ENCODE assay signal across 17 cellular contexts in genomic region chr3:45748068-45748467, GRCh38. TPM values are rescaled to one million over a fixed set of nuclear protein-coding genes. Genes with fewer than 3 reads are reported as not detected.
DNase-seq lines count a peak whose midpoint lies in the region; ATAC-seq and TF ChIP-seq lines count a peak whose summit lies in the region.
"Had no signal": no experiment of that assay in that cellular context is flagged by ENCODE, and none has a peak within 500 bp of the region (broad histone marks: within the 10 kb centered on the region; RNA-seq: fewer than 3 reads in every experiment).

No MANE protein-coding gene starts in this region.

- ATAC-seq in Right ventricle myocardium inferior = no peak
- no peak for ATAC-seq in GM19395 (IDR thresholded peaks at IDR 0.05; ENCODE audit: unreplicated experiment)

- no peaks in the 10 kb centered on the region for H3K27me3 Mint-ChIP-seq in endodermal cell (ENCODE audit: insufficient read depth)

- no peak overlapping the region for H3K4me3 Mint-ChIP-seq in endodermal cell
- H3K4me3 Mint-ChIP-seq: CD14-positive monocyte had no signal

- no peak overlapping the region for H3K4me2 ChIP-seq in mesenchymal stem cell (ENCODE audit: low read length, poor library complexity, severe bottlenecking)

- H3K9me3 Mint-ChIP-seq in endodermal cell = no peaks in the 10 kb centered on the region

- TF ChIP-seq CTCF in cardiac muscle cell (IDR thresholded peaks at IDR 0.05; ENCODE audit: low read depth, low read length) = no peak
- no peak for TF ChIP-seq CTCF in endodermal cell (conservative IDR thresholded peaks at IDR 0.05)
- no peak for TF ChIP-seq CTCF in prostate gland (IDR thresholded peaks at IDR 0.05)

- H3K14ac ChIP-seq in mesenchymal stem cell (ENCODE audit: low read length in 2 of 2) = no peak overlapping the region

- H3K9me3 ChIP-seq in cardiac muscle cell (ENCODE audit: low read depth) = no peaks in the 10 kb centered on the region
- no peaks in the 10 kb centered on the region for H3K9me3 ChIP-seq in endodermal cell (ENCODE audit: control insufficient read depth, low read length)
- no peaks in the 10 kb centered on the region for H3K9me3 ChIP-seq in mesenchymal stem cell (ENCODE audit: control insufficient read depth, low read length)
- no peaks in the 10 kb centered on the region for H3K9me3 ChIP-seq in prostate gland
- H3K9me3 ChIP-seq: SJCRH30 had no signal

- H3K4me1 ChIP-seq in cardiac muscle cell (ENCODE audit: low read depth) = no peaks in the 10 kb centered on the region
- H3K4me1 ChIP-seq in endodermal cell (ENCODE audit: control insufficient read depth, insufficient read depth, low read length) = peaks cover 4% of the 10 kb centered on the region
- peaks cover 8% of the 10 kb centered on the region for H3K4me1 ChIP-seq in mesenchymal stem cell (ENCODE audit: control insufficient read depth, insufficient read depth, low read depth, low read length)
- H3K4me1 ChIP-seq in prostate gland (replicated peaks) = no peaks in the 10 kb centered on the region
- H3K4me1 ChIP-seq: SJCRH30 had no signal

- H2BK5ac ChIP-seq in mesenchymal stem cell (ENCODE audit: low read depth, low read length, poor library complexity, severe bottlenecking) = no peak overlapping the region

- no peak overlapping the region for H4K8ac ChIP-seq in mesenchymal stem cell (ENCODE audit: low read length)

- peak overlapping the region; percentile 30 for H3K27ac Mint-ChIP-seq in endodermal cell

- H3K4me3 ChIP-seq in cardiac muscle cell (no peak overlapping the region), endodermal cell (ENCODE audit: low read length) (no peak overlapping the region), mesenchymal stem cell (ENCODE audit: insufficient read depth in 1 of 2, low read depth in 1 of 2, low read length in 2 of 2) (peak overlapping the region in 1 of 2 experiments; percentile 2), prostate gland (no peak overlapping the region)
- H3K4me3 ChIP-seq: SJCRH30 had no signal

- 96% methylated on average over 8 of the region's 8 CpGs; no CpG with 5 or more reads in 1 of the 2 experiments for WGBS in endodermal cell (ENCODE audit: insufficient coverage in 1 of 2, insufficient read length in 1 of 2), 2 experiments
- WGBS in mesenchymal stem cell = over 99% methylated on average over 7 of the region's 8 CpGs
- WGBS in prostate gland = 61% methylated on average over 8 of the region's 8 CpGs

- H3K9ac ChIP-seq in endodermal cell (ENCODE audit: extremely low read depth, low read length, poor library complexity, severe bottlenecking) (no peak overlapping the region), mesenchymal stem cell (ENCODE audit: low read length) (no peak overlapping the region)

- no peak overlapping the region for H3K23ac ChIP-seq in mesenchymal stem cell (ENCODE audit: low read length in 2 of 2)

- H2BK12ac ChIP-seq in mesenchymal stem cell (ENCODE audit: low read length in 2 of 2) = no peak overlapping the region

- no peak overlapping the region for H2AK5ac ChIP-seq in mesenchymal stem cell (ENCODE audit: low read length, severe bottlenecking)

- peak overlapping the region; percentile 8 for H3K27ac ChIP-seq in cardiac muscle cell
- peak overlapping the region; percentile 10 for H3K27ac ChIP-seq in endodermal cell (ENCODE audit: low read depth, low read length)
- no peak overlapping the region for H3K27ac ChIP-seq in mesenchymal stem cell (ENCODE audit: low read length, poor library complexity, severe bottlenecking)
- no peak overlapping the region for H3K27ac ChIP-seq in prostate gland
- H3K27ac ChIP-seq: SJCRH30 had no signal

- intact Hi-C loops in Right ventricle myocardium inferior (cut with DNase I) (no loop called here), prostate gland (cut with DNase I) (no loop called here)

- H2BK15ac ChIP-seq in mesenchymal stem cell (ENCODE audit: low read depth, poor library complexity, severe bottlenecking) = no peak overlapping the region

- peaks cover 14% of the 10 kb centered on the region for H3K4me1 Mint-ChIP-seq in endodermal cell
- H3K4me1 Mint-ChIP-seq: CD14-positive monocyte had no signal

- H4K91ac ChIP-seq in mesenchymal stem cell (ENCODE audit: low read length) = peak overlapping the region; percentile 7

- H3K27me3 ChIP-seq in cardiac muscle cell (no peaks in the 10 kb centered on the region), endodermal cell (ENCODE audit: control insufficient read depth, insufficient read depth, low read length, poor library complexity, severe bottlenecking) (no peaks in the 10 kb centered on the region), mesenchymal stem cell (ENCODE audit: control insufficient read depth in 1 of 2, insufficient read depth in 1 of 2, low read length in 2 of 2) (no peaks in the 10 kb centered on the region), prostate gland (replicated peaks; ENCODE audit: insufficient read depth) (no peaks in the 10 kb centered on the region)
- H3K27me3 ChIP-seq: SJCRH30 had no signal

- no peak overlapping the region for H2AFZ ChIP-seq in mesenchymal stem cell (ENCODE audit: low read depth, low read length)

- peaks cover 26% of the 10 kb centered on the region for H3K36me3 ChIP-seq in cardiac muscle cell
- peaks cover 77% of the 10 kb centered on the region for H3K36me3 ChIP-seq in endodermal cell (ENCODE audit: control insufficient read depth, insufficient read depth, low read length)
- H3K36me3 ChIP-seq in mesenchymal stem cell (ENCODE audit: control insufficient read depth in 1 of 2, insufficient read depth in 2 of 2, low read depth in 1 of 2, low read length in 2 of 2) = peaks cover 30 to 61% of the 10 kb centered on the region in 2 experiments
- H3K36me3 ChIP-seq in prostate gland = peaks cover 0 to 3% of the 10 kb centered on the region in 2 donors
- H3K36me3 ChIP-seq: SJCRH30 had no signal

- H2BK120ac ChIP-seq in mesenchymal stem cell (ENCODE audit: low read depth, low read length) = no peak overlapping the region

- H3K36me3 Mint-ChIP-seq in endodermal cell (ENCODE audit: low read depth) = peaks cover 68% of the 10 kb centered on the region

- no peak overlapping the region for H3K4ac ChIP-seq in mesenchymal stem cell (ENCODE audit: low read depth in 1 of 2, low read length in 2 of 2)

- peaks cover 10% of the 10 kb centered on the region for H3K79me1 ChIP-seq in mesenchymal stem cell (replicated peaks; ENCODE audit: low read length, poor library complexity, severe bottlenecking)

- no peak overlapping the region for H3K18ac ChIP-seq in mesenchymal stem cell (ENCODE audit: low read depth in 1 of 2, low read length in 2 of 2)

- TF ChIP-seq POLR2A in prostate gland (IDR thresholded peaks at IDR 0.05) = no peak

- DNase-seq in cardiac muscle cell (ENCODE audit: low read depth in 1 of 2, low spot score in 1 of 2) = no peak
- DNase-seq in Right ventricle myocardium inferior (ENCODE audit: missing footprints) = no peak
- DNase-seq in endodermal cell = no peak
- no peak for DNase-seq in mesenchymal stem cell
- no peak for DNase-seq in prostate gland (ENCODE audit: low spot score)
- DNase-seq in GM19238 (ENCODE audit: insufficient read length, low spot score) = no peak
- DNase-seq: COR-L47, KG1, MM.1S, NCI-H1105, NCI-H1694 treated with DMSO at 0.1 percent for 48 hours, NCI-H2171 had no signal

RNA-seq across cellular contexts. Expression of gene SLC6A20, which starts 48.3 kb away (rescaled TPM):
- 0.14 and 0.39 TPM in 2 replicates for total RNA-seq in cardiac muscle cell
- 0.20 TPM in 1 of 2 replicates, not detected in the other for polyA plus RNA-seq in cardiac muscle cell
- total RNA-seq in Right ventricle myocardium inferior = not detected
- 1 to 10 TPM in 1 of 2 donors, under 1 TPM in 1; 0.29 to 1.5 TPM for total RNA-seq in endodermal cell
- 0.18 TPM for polyA plus RNA-seq in endodermal cell (2013, experiment 1 of 2)
- polyA plus RNA-seq in endodermal cell (2013, experiment 2 of 2) = 0.46 TPM
- not detected for polyA plus RNA-seq in mesenchymal stem cell (2013, experiment 1 of 2)
- not detected for polyA plus RNA-seq in mesenchymal stem cell (2013, experiment 2 of 2)
- total RNA-seq in prostate gland = 1 to 10 TPM in 1 of 2 donors, not detected in 1; 1.6 TPM
- total RNA-seq: A673, NCI-H460, SJCRH30 had no signal
- polyA plus RNA-seq: CD14-positive monocyte had no signal

RNA-seq across cellular contexts. Expression of gene SACM1L, which starts 58.9 kb away (rescaled TPM):
- total RNA-seq in cardiac muscle cell (15.7 and 37.5 TPM in 2 replicates), Right ventricle myocardium inferior (26.3 TPM), endodermal cell (100 to 1,000 TPM; 149 to 161 TPM), prostate gland (10 to 100 TPM; 56.6 to 62.8 TPM)
- 32.8 and 37.4 TPM in 2 replicates for polyA plus RNA-seq in cardiac muscle cell
- 63.0 TPM for polyA plus RNA-seq in endodermal cell (2013, experiment 1 of 2)
- 66.3 TPM for polyA plus RNA-seq in endodermal cell (2013, experiment 2 of 2)
- polyA plus RNA-seq in mesenchymal stem cell (2013, experiment 1 of 2) = 20.4 TPM
- 22.4 TPM for polyA plus RNA-seq in mesenchymal stem cell (2013, experiment 2 of 2)

Comparison
In these comparisons a context has a peak if more than half of its experiments do, and no peak if none do; other contexts are left out.
1. H3K27ac ChIP-seq: peak in cardiac muscle cell (single experiment) and endodermal cell (single experiment); none in mesenchymal stem cell (single experiment) and prostate gland (0 of 2).